17 cellular contexts compared by ENCODE assay signal in genomic region chr6:85368631-85369030, GRCh38.
A peak's percentile ranks its signal among the peaks of the same experiment; 100 is the strongest.
DNase-seq lines count a peak whose midpoint lies in the region; ATAC-seq and TF ChIP-seq lines count a peak whose summit lies in the region.
"Had no signal": no experiment of that assay in that cellular context is flagged by ENCODE, and none has a peak within 500 bp of the region (broad histone marks: within the 10 kb centered on the region; RNA-seq: fewer than 3 reads in every experiment).

No MANE protein-coding gene starts in this region.

- ATAC-seq in CD8-positive, alpha-beta T cell: peak; percentile 62
- ATAC-seq in GM18907 (IDR thresholded peaks at IDR 0.05; ENCODE audit: unreplicated experiment) (peak; percentile 86), HG02798 (IDR thresholded peaks at IDR 0.05; ENCODE audit: poor library complexity, unreplicated experiment) (peak; percentile 46), natural killer cell (no peak)
- no peak for ATAC-seq in stimulated activated memory B cell treated with anti-CD40 and anti-IgM and Interleukin-4, amounts not matched to agents 10 μg/mL and 1 μg/mL and 100 μg/mL, for 72 hours
- ATAC-seq: HepG2, Panc1 had no signal

- no peaks in the 10 kb centered on the region for H3K9me2 ChIP-seq in MM.1S (replicated peaks; ENCODE audit: insufficient read depth, low read length)

- H3K27me3 ChIP-seq in CD8-positive, alpha-beta T cell (ENCODE audit: insufficient read depth, low read length): no peaks in the 10 kb centered on the region
- no peaks in the 10 kb centered on the region for H3K27me3 ChIP-seq in MM.1S (replicated peaks; ENCODE audit: insufficient read depth, low read length)
- H3K27me3 ChIP-seq: BLaER1 treated with 17β-estradiol and CSF1 and Interleukin-3, amounts not matched to agents 10 nM and 100 nM had no signal

- POLR2A ChIA-PET in CD8-positive, alpha-beta T cell (lab: Charles Lee): no interaction called here

- no peaks in the 10 kb centered on the region for H3K9me3 Mint-ChIP-seq in CD8-positive, alpha-beta T cell
- H3K9me3 Mint-ChIP-seq in Calu3 (ENCODE audit: low read depth, unreplicated experiment): peaks cover 3% of the 10 kb centered on the region
- H3K9me3 Mint-ChIP-seq in stimulated activated memory B cell treated with anti-CD40 and anti-IgM and Interleukin-4, amounts not matched to agents 10 μg/mL and 1 μg/mL and 100 μg/mL, for 72 hours: no peaks in the 10 kb centered on the region
- H3K9me3 Mint-ChIP-seq in natural killer cell: no peaks in the 10 kb centered on the region

- CTCF ChIA-PET in CD8-positive, alpha-beta T cell (lab: Charles Lee): interaction anchor here (1.4 kb wide), 1 partner anchor 114 kb away, joined by 9 read pairs; no protein-coding TSS in a partner anchor
- CTCF ChIA-PET in Calu3 (lab: Charles Lee): no interaction called here

- no peak overlapping the region for H3K27ac Mint-ChIP-seq in CD8-positive, alpha-beta T cell
- H3K27ac Mint-ChIP-seq in Calu3 (ENCODE audit: unreplicated experiment): no peak overlapping the region
- no peak overlapping the region for H3K27ac Mint-ChIP-seq in stimulated activated memory B cell treated with anti-CD40 and anti-IgM and Interleukin-4, amounts not matched to agents 10 μg/mL and 1 μg/mL and 100 μg/mL, for 72 hours
- H3K27ac Mint-ChIP-seq in natural killer cell: no peak overlapping the region

- H3K4me3 ChIP-seq in CD8-positive, alpha-beta T cell (ENCODE audit: low read depth, low read length): no peak overlapping the region
- H3K4me3 ChIP-seq in MM.1S (ENCODE audit: low read length): no peak overlapping the region
- H3K4me3 ChIP-seq: BLaER1 treated with 17β-estradiol and CSF1 and Interleukin-3, amounts not matched to agents 10 nM and 100 nM had no signal

- no peak for TF ChIP-seq CTCF in CD8-positive, alpha-beta T cell (IDR thresholded peaks at IDR 0.05)
- TF ChIP-seq CTCF in MM.1S (IDR thresholded peaks at IDR 0.05; ENCODE audit: low read length) (no peak), Calu3 (IDR thresholded peaks at IDR 0.05; ENCODE audit: unreplicated experiment) (no peak), natural killer cell (IDR thresholded peaks at IDR 0.05) (no peak)

- BruUV-seq in Calu3 (replicated peaks; lab: Mats Ljungman, UMichigan): no TSS peak

- H3F3A ChIP-seq in MM.1S (ENCODE audit: insufficient read depth, low read length): 0 out of 2 replicates have a peak, but pooled peaks cover 3% of the 10 kb centered on the region

- peaks cover 19% of the 10 kb centered on the region for H3K4me1 Mint-ChIP-seq in CD8-positive, alpha-beta T cell (ENCODE audit: low read depth)
- H3K4me1 Mint-ChIP-seq in Calu3 (ENCODE audit: low read depth, unreplicated experiment) (no peaks in the 10 kb centered on the region), natural killer cell (no peaks in the 10 kb centered on the region)
- H3K4me1 Mint-ChIP-seq in stimulated activated memory B cell treated with anti-CD40 and anti-IgM and Interleukin-4, amounts not matched to agents 10 μg/mL and 1 μg/mL and 100 μg/mL, for 72 hours: peaks cover 8% of the 10 kb centered on the region

- H3K4me3 Mint-ChIP-seq in CD8-positive, alpha-beta T cell: no peak overlapping the region
- H3K4me3 Mint-ChIP-seq in Calu3 (ENCODE audit: low read depth, unreplicated experiment): no peak overlapping the region
- no peak overlapping the region for H3K4me3 Mint-ChIP-seq in stimulated activated memory B cell treated with anti-CD40 and anti-IgM and Interleukin-4, amounts not matched to agents 10 μg/mL and 1 μg/mL and 100 μg/mL, for 72 hours
- H3K4me3 Mint-ChIP-seq in natural killer cell: no peak overlapping the region

- no peaks in the 10 kb centered on the region for H3K27me3 Mint-ChIP-seq in CD8-positive, alpha-beta T cell (ENCODE audit: low read depth)
- H3K27me3 Mint-ChIP-seq in Calu3 (ENCODE audit: unreplicated experiment) (no peaks in the 10 kb centered on the region), natural killer cell (ENCODE audit: low read depth in 2 of 2) (peaks cover 11 to 13% of the 10 kb centered on the region in 2 donors)
- H3K27me3 Mint-ChIP-seq in stimulated activated memory B cell treated with anti-CD40 and anti-IgM and Interleukin-4, amounts not matched to agents 10 μg/mL and 1 μg/mL and 100 μg/mL, for 72 hours: peaks cover 13% of the 10 kb centered on the region

- no peak overlapping the region for H3K4me2 ChIP-seq in MM.1S (ENCODE audit: low read depth, low read length)
- H3K4me2 ChIP-seq: BLaER1 treated with 17β-estradiol and CSF1 and Interleukin-3, amounts not matched to agents 10 nM and 100 nM; KMS-11 had no signal

- peaks cover 6% of the 10 kb centered on the region for H3K4me1 ChIP-seq in CD8-positive, alpha-beta T cell (ENCODE audit: insufficient read depth, low read length)
- no peaks in the 10 kb centered on the region for H3K4me1 ChIP-seq in MM.1S (ENCODE audit: low read length)
- H3K4me1 ChIP-seq: BLaER1 treated with 17β-estradiol and CSF1 and Interleukin-3, amounts not matched to agents 10 nM and 100 nM had no signal

- H3K27ac ChIP-seq in CD8-positive, alpha-beta T cell (ENCODE audit: low read depth, low read length): no peak overlapping the region
- peak overlapping the region; percentile 13; the same call in 1 of the 2 replicates for H3K27ac ChIP-seq in MM.1S (ENCODE audit: low read length)
- H3K27ac ChIP-seq: BLaER1 treated with 17β-estradiol and CSF1 and Interleukin-3, amounts not matched to agents 10 nM and 100 nM; KMS-11 had no signal

- no peaks in the 10 kb centered on the region for H3K9me3 ChIP-seq in CD8-positive, alpha-beta T cell (ENCODE audit: low read length)
- no peaks in the 10 kb centered on the region for H3K9me3 ChIP-seq in MM.1S (replicated peaks; ENCODE audit: insufficient read depth, low read length)
- H3K9me3 ChIP-seq: BLaER1 treated with 17β-estradiol and CSF1 and Interleukin-3, amounts not matched to agents 10 nM and 100 nM had no signal

- no peaks in the 10 kb centered on the region for H3K79me2 ChIP-seq in MM.1S (ENCODE audit: low read length)

- no peak overlapping the region for H2AFZ ChIP-seq in MM.1S (ENCODE audit: low read length)

- no peak overlapping the region for H3K9ac ChIP-seq in MM.1S (ENCODE audit: low read length)
- H3K9ac ChIP-seq: BLaER1 treated with 17β-estradiol and CSF1 and Interleukin-3, amounts not matched to agents 10 nM and 100 nM; KMS-11 had no signal

- intact Hi-C loops in CD8-positive, alpha-beta T cell (cut with DNase I, micrococcal nuclease): no loop called here
- intact Hi-C loops in Calu3 (cut with micrococcal nuclease; ENCODE audit: unreplicated experiment): no loop called here
- intact Hi-C loops in natural killer cell (cut with micrococcal nuclease): no loop called here

- no peak for DNase-seq in CD8-positive, alpha-beta T cell
- peak; percentile 61 for DNase-seq in MM.1S
- DNase-seq in NCI-H1092 treated with DMSO at 0.1 percent for 48 hours (lab: John Stamatoyannopoulos, UW): no peak
- no peak for DNase-seq in Calu3
- no peak for DNase-seq in natural killer cell
- DNase-seq: DMS 273 treated with DMSO at 0.1 percent for 48 hours, NCI-H1048, NCI-H2107, NCI-H2227 treated with DMSO at 0.1 percent for 48 hours, NCI-H524 had no signal

- no peaks in the 10 kb centered on the region for H3K36me3 ChIP-seq in CD8-positive, alpha-beta T cell (ENCODE audit: insufficient read depth, low read length)
- no peaks in the 10 kb centered on the region for H3K36me3 ChIP-seq in MM.1S (replicated peaks; ENCODE audit: insufficient read depth, low read length)
- H3K36me3 ChIP-seq: BLaER1 treated with 17β-estradiol and CSF1 and Interleukin-3, amounts not matched to agents 10 nM and 100 nM had no signal

- no peaks in the 10 kb centered on the region for H3K36me3 Mint-ChIP-seq in CD8-positive, alpha-beta T cell
- H3K36me3 Mint-ChIP-seq in Calu3 (ENCODE audit: insufficient read depth, unreplicated experiment): no peaks in the 10 kb centered on the region
- no peaks in the 10 kb centered on the region for H3K36me3 Mint-ChIP-seq in stimulated activated memory B cell treated with anti-CD40 and anti-IgM and Interleukin-4, amounts not matched to agents 10 μg/mL and 1 μg/mL and 100 μg/mL, for 72 hours
- no peaks in the 10 kb centered on the region for H3K36me3 Mint-ChIP-seq in natural killer cell

- H4K20me1 ChIP-seq in MM.1S (ENCODE audit: insufficient read depth, low read length): no peaks in the 10 kb centered on the region
- H4K20me1 ChIP-seq: BLaER1 treated with 17β-estradiol and CSF1 and Interleukin-3, amounts not matched to agents 10 nM and 100 nM had no signal

Comparison
In these comparisons a context has a peak if more than half of its experiments do, and no peak if none do; other contexts are left out.
1. ATAC-seq: peak in CD8-positive, alpha-beta T cell (single experiment), GM18907 (single experiment) and HG02798 (single experiment); none in stimulated activated memory B cell treated with anti-CD40 and anti-IgM and Interleukin-4, amounts not matched to agents 10 μg/mL and 1 μg/mL and 100 μg/mL, for 72 hours (single experiment) and natural killer cell (0 of 3).